Comparison of ENCODE assay signal across 9 cellular contexts in genomic region chr20:31691646-31692275, GRCh38. TPM values are rescaled to one million over a fixed set of nuclear protein-coding genes. Genes with fewer than 3 reads are reported as not detected.
DNase-seq lines count a peak whose midpoint lies in the region; ATAC-seq lines count a peak whose summit lies in the region.
"Had no signal": no experiment of that assay in that cellular context is flagged by ENCODE, and none has a peak within 500 bp of the region (broad histone marks: within the 10 kb centered on the region; RNA-seq: fewer than 3 reads in every experiment).

No MANE protein-coding gene starts in this region.

- peaks cover 43% of the 10 kb centered on the region for H3K36me3 Mint-ChIP-seq in activated naive CD4-positive, alpha-beta T cell treated with anti-CD3 and anti-CD28 coated beads for 36 hours (ENCODE audit: low read depth)
- peaks cover 22% of the 10 kb centered on the region for H3K36me3 Mint-ChIP-seq in central memory CD8-positive, alpha-beta T cell (ENCODE audit: insufficient read depth)

- DNase-seq in activated naive CD4-positive, alpha-beta T cell treated with anti-CD3 and anti-CD28 coated beads for 36 hours: no peak
- no peak for DNase-seq in activated naive CD4-positive, alpha-beta T cell treated with Interleukin-2 at 50 U/mL for 16 hours
- no peak for DNase-seq in central memory CD8-positive, alpha-beta T cell (ENCODE audit: low spot score in 2 of 2)
- no peak for DNase-seq in substantia nigra (lab: John Stamatoyannopoulos, UW)
- DNase-seq in central memory CD4-positive, alpha-beta T cell: no peak

- peaks cover 60% of the 10 kb centered on the region for H3K4me1 Mint-ChIP-seq in activated naive CD4-positive, alpha-beta T cell treated with anti-CD3 and anti-CD28 coated beads for 36 hours (ENCODE audit: low read depth)
- peaks cover 66% of the 10 kb centered on the region for H3K4me1 Mint-ChIP-seq in central memory CD8-positive, alpha-beta T cell

- peak overlapping the region; percentile 53 for H3K27ac ChIP-seq in KOPT-K1 (ENCODE audit: low read depth, low read length, poor library complexity, severe bottlenecking)
- H3K27ac ChIP-seq in substantia nigra (ENCODE audit: low read depth, low read length, poor library complexity, severe bottlenecking): peak overlapping the region; percentile 65

- no peaks in the 10 kb centered on the region for H3K27me3 Mint-ChIP-seq in activated naive CD4-positive, alpha-beta T cell treated with anti-CD3 and anti-CD28 coated beads for 36 hours (ENCODE audit: low read depth)
- no peaks in the 10 kb centered on the region for H3K27me3 Mint-ChIP-seq in central memory CD8-positive, alpha-beta T cell

- H3K4me3 Mint-ChIP-seq in activated naive CD4-positive, alpha-beta T cell treated with anti-CD3 and anti-CD28 coated beads for 36 hours: no peak overlapping the region
- H3K4me3 Mint-ChIP-seq in central memory CD8-positive, alpha-beta T cell: peak overlapping the region; percentile 8

- H3K9me3 Mint-ChIP-seq in activated naive CD4-positive, alpha-beta T cell treated with anti-CD3 and anti-CD28 coated beads for 36 hours: no peaks in the 10 kb centered on the region
- H3K9me3 Mint-ChIP-seq in central memory CD8-positive, alpha-beta T cell: no peaks in the 10 kb centered on the region

- CTCF ChIA-PET in activated naive CD4-positive, alpha-beta T cell treated with anti-CD3 and anti-CD28 coated beads for 36 hours (lab: Charles Lee): interaction anchor here (1.1 to 1.9 kb wide), 3 partner anchors 16 to 32 kb away, joined by 3 to 6 read pairs (median 4); no protein-coding TSS in a partner anchor

- H3K9me3 ChIP-seq in KOPT-K1 (ENCODE audit: insufficient read depth, low read length, poor library complexity, severe bottlenecking): no peaks in the 10 kb centered on the region

- intact Hi-C loops in activated naive CD4-positive, alpha-beta T cell treated with anti-CD3 and anti-CD28 coated beads for 36 hours (cut with micrococcal nuclease): no loop called here

- no peak for ATAC-seq in central memory CD8-positive, alpha-beta T cell (replicated peaks; ENCODE audit: extremely low read depth, poor library complexity, severe bottlenecking)
- ATAC-seq in HG03442 (IDR thresholded peaks at IDR 0.05; ENCODE audit: unreplicated experiment) (no peak), GM21717 (IDR thresholded peaks at IDR 0.05; ENCODE audit: unreplicated experiment) (no peak)

- peak overlapping the region; percentile 77 for H3K27ac Mint-ChIP-seq in activated naive CD4-positive, alpha-beta T cell treated with anti-CD3 and anti-CD28 coated beads for 36 hours
- peak overlapping the region; percentile 46 for H3K27ac Mint-ChIP-seq in central memory CD8-positive, alpha-beta T cell (ENCODE audit: low read depth)

- peaks cover 91% of the 10 kb centered on the region for H3K36me3 ChIP-seq in KOPT-K1 (ENCODE audit: insufficient read depth, low read length)

RNA-seq across cellular contexts. Expression of gene BCL2L1, which starts 30.9 kb away (rescaled TPM):
- 10 to 100 TPM; 87.9 to 89.2 TPM for total RNA-seq in activated naive CD4-positive, alpha-beta T cell treated with anti-CD3 and anti-CD28 coated beads for 36 hours

RNA-seq across cellular contexts. Expression of gene TPX2, which starts 47.3 kb away (rescaled TPM):
- total RNA-seq in activated naive CD4-positive, alpha-beta T cell treated with anti-CD3 and anti-CD28 coated beads for 36 hours: 100 to 1,000 TPM; 166 to 175 TPM

RNA-seq across cellular contexts. Expression of gene COX4I2, which starts 54.0 kb away (rescaled TPM):
- not detected for total RNA-seq in activated naive CD4-positive, alpha-beta T cell treated with anti-CD3 and anti-CD28 coated beads for 36 hours
- total RNA-seq: SK-MEL-5 had no signal
